Comparison of ENCODE assay signal across 8 cellular contexts in the genomic region with DNA sequence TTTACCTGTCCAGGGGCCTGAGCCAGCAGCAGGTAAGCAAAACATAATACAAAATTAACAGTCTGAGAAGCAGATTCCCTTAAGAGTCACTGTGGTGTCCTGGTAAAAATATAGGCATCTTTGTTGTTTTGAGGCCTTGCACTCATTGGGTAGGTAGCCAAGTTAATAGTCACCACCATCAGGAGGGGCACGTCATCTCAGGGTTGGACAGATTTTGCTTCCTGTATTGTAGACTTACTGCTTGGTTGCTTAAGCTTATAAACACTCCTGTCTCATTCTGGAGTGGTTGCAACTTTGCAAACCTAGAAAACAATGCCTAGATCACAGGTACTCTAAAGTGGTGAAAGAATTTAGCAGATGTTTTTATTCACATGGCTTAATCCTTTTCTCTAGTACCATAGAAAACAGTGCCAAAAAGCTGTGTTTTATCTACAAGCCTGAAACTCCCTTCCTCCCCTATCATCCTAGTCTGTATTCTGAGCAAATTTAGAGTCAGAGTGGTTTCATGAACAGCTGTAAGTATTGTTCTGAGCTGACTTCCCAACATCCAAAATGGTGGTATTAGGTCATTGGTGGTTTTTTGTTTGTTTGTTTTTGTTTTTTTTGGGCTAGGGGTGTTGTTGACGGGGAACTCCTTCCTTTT.
DNase-seq lines count a peak whose midpoint lies in the region; ATAC-seq lines count a peak whose summit lies in the region.

No MANE protein-coding gene starts in this region.

- DNase-seq in caudate nucleus (lab: John Stamatoyannopoulos, UW), result no peak
- DNase-seq in 8988T, result no peak
- DNase-seq in putamen (ENCODE audit: low spot score), result no peak
- no peak for DNase-seq in SIG-M5 (lab: John Stamatoyannopoulos, UW)

- no peaks in the 10 kb centered on the region for H3K9me3 ChIP-seq in BLaER1
- H3K9me3 ChIP-seq in KOPT-K1 (ENCODE audit: insufficient read depth, low read length, poor library complexity, severe bottlenecking), result no peaks in the 10 kb centered on the region
- no peaks in the 10 kb centered on the region for H3K9me3 ChIP-seq in mucosa of rectum (ENCODE audit: control insufficient read depth in 2 of 2, low read length in 2 of 2)

- peaks cover 76% of the 10 kb centered on the region for H3K4me1 ChIP-seq in BLaER1
- peaks cover 58 to 67% of the 10 kb centered on the region in 2 donors for H3K4me1 ChIP-seq in mucosa of rectum (ENCODE audit: control insufficient read depth in 2 of 2, insufficient read depth in 2 of 2, low read length in 2 of 2)

- peak overlapping the region; percentile 84 for H3K4me2 ChIP-seq in BLaER1

- H4K20me1 ChIP-seq in BLaER1, result no peaks in the 10 kb centered on the region

- H3K9ac ChIP-seq in BLaER1 (peak overlapping the region; percentile 75; the same call in 1 of the 2 replicates), mucosa of rectum (ENCODE audit: low read depth in 1 of 2, low read length in 2 of 2) (peak overlapping the region; percentile 76 to 81)

- H3K27me3 ChIP-seq in BLaER1, result no peaks in the 10 kb centered on the region
- H3K27me3 ChIP-seq in mucosa of rectum (ENCODE audit: control insufficient read depth in 2 of 2, insufficient read depth in 2 of 2, low read length in 2 of 2), result no peaks in the 10 kb centered on the region

- peak overlapping the region; percentile 61 for H3K4me3 ChIP-seq in BLaER1
- peak overlapping the region; percentile 66 to 85 for H3K4me3 ChIP-seq in mucosa of rectum (ENCODE audit: low read length in 2 of 2)

- H3K27ac ChIP-seq in BLaER1 (peak overlapping the region; percentile 75), KOPT-K1 (ENCODE audit: low read depth, low read length, poor library complexity, severe bottlenecking) (peak overlapping the region; percentile 83), caudate nucleus (ENCODE audit: low read depth, low read length) (peak overlapping the region; percentile 53), mucosa of rectum (ENCODE audit: low read depth in 2 of 2, low read length in 2 of 2) (peak overlapping the region; percentile 97)

- peak; percentile 22 for ATAC-seq in GM19452 (IDR thresholded peaks at IDR 0.05; ENCODE audit: unreplicated experiment)

- H3K36me3 ChIP-seq in BLaER1 (peaks cover 49% of the 10 kb centered on the region), KOPT-K1 (ENCODE audit: insufficient read depth, low read length) (peaks cover 15% of the 10 kb centered on the region; the same call in 1 of the 2 replicates), mucosa of rectum (ENCODE audit: control insufficient read depth in 2 of 2, insufficient read depth in 2 of 2, low read length in 2 of 2) (peaks cover 6 to 14% of the 10 kb centered on the region in 2 donors)
